26 cellular contexts compared by ENCODE assay signal in the genomic region with DNA sequence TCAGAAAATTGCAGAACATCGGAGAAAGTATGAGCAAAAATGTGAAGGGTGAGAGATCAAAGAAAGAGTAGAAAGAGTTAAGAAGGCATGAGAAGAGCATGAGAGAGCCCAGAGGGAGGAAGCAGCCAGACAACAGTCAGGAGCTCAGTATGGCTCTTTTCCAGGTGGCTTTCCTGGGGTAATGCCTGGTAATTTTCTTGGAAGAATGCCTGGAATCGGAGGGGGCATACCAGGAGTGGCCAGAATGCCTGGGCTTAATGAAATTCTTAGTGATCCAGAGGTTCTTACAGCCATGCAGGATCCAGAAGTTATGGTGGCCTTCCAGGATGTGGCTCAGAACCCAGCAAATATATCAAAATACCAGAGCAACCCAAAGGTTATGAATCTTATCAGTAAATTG.
DNase-seq lines count a peak whose midpoint lies in the region; ATAC-seq, FAIRE-seq and TF ChIP-seq lines count a peak whose summit lies in the region.
"Had no signal": no experiment of that assay in that cellular context is flagged by ENCODE, and none has a peak within 500 bp of the region (broad histone marks: within the 10 kb centered on the region; RNA-seq: fewer than 3 reads in every experiment).

No MANE protein-coding gene starts in this region.

- H3K79me2 ChIP-seq in SK-N-SH (ENCODE audit: insufficient read depth) = no peaks in the 10 kb centered on the region

- TF ChIP-seq EP300 in SK-N-SH (IDR thresholded peaks at IDR 0.05; ENCODE audit: borderline replicate concordance in 1 of 2, low read depth in 1 of 2, low read length in 1 of 2) = no peak

- H3K4me3 ChIP-seq in SK-N-SH (ENCODE audit: low read depth in 2 of 2, low read length in 1 of 2) = no peak overlapping the region
- H3K4me3 ChIP-seq: dorsolateral prefrontal cortex, PC-9, prostate gland, SK-N-MC, tibial nerve had no signal

- H3K9ac ChIP-seq in SK-N-SH = no peak overlapping the region

- H3K4me2 ChIP-seq in SK-N-SH = no peak overlapping the region
- H3K4me2 ChIP-seq: PC-9 had no signal

- peaks cover 0 to 5% of the 10 kb centered on the region in 2 experiments; a peak in 1 of 4 replicates for H3K4me1 ChIP-seq in SK-N-SH (ENCODE audit: control insufficient read depth in 1 of 2, insufficient read depth in 2 of 2, low read depth in 1 of 2, low read length in 1 of 2)
- H3K4me1 ChIP-seq: prostate gland, tibial nerve had no signal

- H3F3A ChIP-seq in SK-N-SH (replicated peaks; ENCODE audit: insufficient read depth) = no peaks in the 10 kb centered on the region

- no peaks in the 10 kb centered on the region for H3K9me3 ChIP-seq in SK-N-SH
- H3K9me3 ChIP-seq: prostate gland had no signal

- H4K20me1 ChIP-seq in SK-N-SH (ENCODE audit: insufficient read depth) = no peaks in the 10 kb centered on the region

- H3K27ac ChIP-seq in SK-N-SH (ENCODE audit: low read depth in 2 of 2, low read length in 1 of 2) = no peak overlapping the region
- H3K27ac ChIP-seq: brain microvascular endothelial cell, dorsolateral prefrontal cortex, PC-9, prostate gland, SK-N-MC, tibial nerve had no signal

- H3K9me2 ChIP-seq in SK-N-SH = no peaks in the 10 kb centered on the region

- TF ChIP-seq RAD21 in SK-N-SH (IDR thresholded peaks at IDR 0.05; ENCODE audit: low read length) = no peak

- POLR2A ChIA-PET in SK-N-SH (lab: Yijun Ruan, JAX) = no interaction called here

- H3K36me3 ChIP-seq in SK-N-SH (replicated peaks in 1 of 2; ENCODE audit: control insufficient read depth in 1 of 2, insufficient read depth in 2 of 2, low read length in 1 of 2) = peaks cover 0 to 5% of the 10 kb centered on the region in 2 experiments
- H3K36me3 ChIP-seq: brain microvascular endothelial cell, prostate gland, tibial nerve had no signal

- no peaks in the 10 kb centered on the region for H3K27me3 ChIP-seq in SK-N-SH (ENCODE audit: insufficient read depth)
- H3K27me3 ChIP-seq: brain microvascular endothelial cell, dorsolateral prefrontal cortex, tibial nerve had no signal

- no peak for TF ChIP-seq CTCF in SK-N-SH (IDR thresholded peaks at IDR 0.05)

- no peak for ATAC-seq in SK-N-SH treated with all-trans-retinoic acid at 6 μM for 48 hours
- no peak for ATAC-seq in GM18511 (IDR thresholded peaks at IDR 0.05; ENCODE audit: unreplicated experiment)
- ATAC-seq: esophagus mucosa; natural killer cell treated with Interleukin-12 subunit alpha and Interleukin-12 subunit beta and Interleukin-15 and Interleukin-18, amount 100 ng/mL, for 72 hours; stimulated activated effector memory CD8-positive, alpha-beta T cell treated with anti-CD3 and anti-CD28 coated beads, Interleukin-12 subunit alpha, Interleukin-12 subunit beta, amount 100 ng/mL, for 72 hours had no signal

- 29% methylated on average over 2 of the region's 2 CpGs for WGBS in SK-N-SH (ENCODE audit: low lambda C conversion rate)

- H2AFZ ChIP-seq in SK-N-SH (ENCODE audit: low read depth) = no peak overlapping the region
- H2AFZ ChIP-seq: PC-9 had no signal

- DNase-seq in SK-N-SH (peak; percentile 16), RCC 7860 (ENCODE audit: low spot score) (peak; percentile 18), fibroblast of peridontal ligament (ENCODE audit: extremely low read depth) (peak; percentile 39), SW 1271 (lab: John Stamatoyannopoulos, UW) (no peak), NCI-H1694 (lab: John Stamatoyannopoulos, UW) (no peak)
- no peak for DNase-seq in activated naive CD4-positive, alpha-beta T cell treated with anti-CD3 and anti-CD28 coated beads, Interleukin-2, amount 50 U/mL, for 16 hours
- DNase-seq: 8988T; activated CD4-positive, alpha-beta T cell treated with anti-CD3 and anti-CD28 coated beads, Interleukin-2, amount 50 U/mL, for 1 hour; activated naive CD4-positive, alpha-beta T cell treated with anti-CD3 and anti-CD28 coated beads, Interleukin-2, amount 10 ng/mL, durations not matched to agents 7 days and 5 days; activated T-cell treated with anti-CD3 and anti-CD28 coated beads for 4 hours; brain microvascular endothelial cell; CD4-positive, alpha-beta T cell; dorsolateral prefrontal cortex; mammary epithelial cell; NCI-H2081 treated with DMSO at 0.1 percent for 48 hours; NCI-H526 had no signal

- CTCF ChIA-PET in SK-N-SH (lab: Yijun Ruan, JAX) = no interaction called here

- no peak for FAIRE-seq in RCC 7860 (lab: Jason Lieb, UNC)
- FAIRE-seq: islet of Langerhans had no signal

TF ChIP-seq in SK-N-SH, 30 proteins besides CTCF, POLR2A, EP300 and RAD21 (continues in another document):
- peak; percentile 37 for TF ChIP-seq PBX3 (IDR thresholded peaks at IDR 0.05)
- no peak for TF ChIP-seq FOSL2 (IDR thresholded peaks at IDR 0.05; ENCODE audit: borderline replicate concordance, low read depth)
- TF ChIP-seq TCF12 (IDR thresholded peaks at IDR 0.05) = peak; percentile 32; the same call in 1 of the 2 replicates
- 0 out of 2 replicates have a peak, but pooled peaks have one; percentile 29 for TF ChIP-seq TEAD4 (IDR thresholded peaks at IDR 0.05; ENCODE audit: borderline replicate concordance, insufficient read depth)
- TF ChIP-seq GATA2 (CRISPR knock-in tag; IDR thresholded peaks at IDR 0.05) = no peak
- no peak for TF ChIP-seq RCOR1 (IDR thresholded peaks at IDR 0.05; ENCODE audit: low read length)
- 0 out of 2 replicates have a peak, but pooled peaks have one; percentile 6 for TF ChIP-seq JUND (IDR thresholded peaks at IDR 0.05)
- peak; percentile 72 for TF ChIP-seq NFIC (IDR thresholded peaks at IDR 0.05; ENCODE audit: borderline replicate concordance)
- TF ChIP-seq RXRA (IDR thresholded peaks at IDR 0.05; ENCODE audit: borderline replicate concordance, low read depth) = no peak
- no peak for TF ChIP-seq ELF1 (IDR thresholded peaks at IDR 0.05)

TF ChIP-seq in SK-N-SH treated with all-trans-retinoic acid at 6 μM for 48 hours, 23 proteins besides CTCF, POLR2A, EP300 and RAD21:
- TF ChIP-seq ARNTL (CRISPR knock-in tag; IDR thresholded peaks at IDR 0.05; ENCODE audit: borderline replicate concordance, low read depth) (no peak), TOX (CRISPR knock-in tag; IDR thresholded peaks at IDR 0.05; ENCODE audit: borderline replicate concordance) (no peak), ZFP30 (CRISPR knock-in tag; IDR thresholded peaks at IDR 0.05) (no peak), ESRRG (CRISPR knock-in tag; IDR thresholded peaks at IDR 0.05) (no peak), RARB (CRISPR knock-in tag; IDR thresholded peaks at IDR 0.05) (no peak)

Comparison
In these comparisons a context has a peak if more than half of its experiments do, and no peak if none do; other contexts are left out.
1. DNase-seq: peak in SK-N-SH (single experiment), RCC 7860 (single experiment) and fibroblast of peridontal ligament (single experiment); none in SW 1271 (0 of 2), NCI-H1694 (single experiment) and activated naive CD4-positive, alpha-beta T cell treated with anti-CD3 and anti-CD28 coated beads, Interleukin-2, amount 50 U/mL, for 16 hours (single experiment).